Comparison of ENCODE assay signal across 22 cellular contexts in the genomic region with DNA sequence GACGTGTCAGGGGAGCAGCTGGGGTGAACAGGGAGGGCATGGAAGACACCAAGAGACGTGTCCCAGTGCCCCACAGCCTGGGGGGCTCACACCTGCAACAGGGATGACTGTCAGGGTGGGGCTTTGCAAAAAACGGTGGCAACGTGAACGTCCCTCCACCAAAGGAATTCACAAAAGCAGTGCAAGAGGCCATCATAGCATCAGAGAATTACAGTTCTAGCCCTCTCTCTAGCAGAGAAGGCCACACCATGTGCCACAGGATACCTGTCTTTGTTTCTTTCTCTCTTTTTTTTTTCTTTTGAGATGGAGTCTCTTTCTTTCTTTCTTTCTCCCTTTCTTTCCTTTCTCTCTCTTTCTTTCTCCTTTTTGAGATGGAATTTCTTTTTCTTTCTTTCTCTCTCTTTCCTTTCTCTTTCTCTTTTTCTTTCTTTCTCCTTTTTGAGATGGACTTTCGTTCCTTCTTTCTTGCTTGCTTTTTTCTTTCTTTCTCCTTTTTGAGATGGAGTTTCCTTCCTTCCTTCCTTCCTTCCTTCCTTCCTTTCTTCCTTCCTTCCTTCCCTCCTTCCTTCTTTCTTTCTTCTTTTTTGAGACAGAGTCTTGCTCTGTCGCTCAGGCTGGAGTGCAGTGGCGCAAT.
"Had no signal": no experiment of that assay in that cellular context is flagged by ENCODE, and none has a peak within 500 bp of the region (broad histone marks: within the 10 kb centered on the region; RNA-seq: fewer than 3 reads in every experiment).

No MANE protein-coding gene starts in this region.

- H3K27ac Mint-ChIP-seq: activated CD4-positive, alpha-beta memory T cell treated with anti-CD3 and anti-CD28 coated beads, Interleukin-2, amount 10 ng/mL, durations not matched to agents 7 days and 5 days; activated naive CD8-positive, alpha-beta T cell treated with anti-CD3 and anti-CD28 coated beads for 36 hours; activated T-helper 1 cell treated with anti-CD3 and anti-CD28 coated beads, Interleukin-12 subunit alpha, Interleukin-12 subunit beta, Interleukin-2, Interleukin-4 antibody, amounts not matched to agents 30 ng/mL and 10 ng/mL and 1 ng/mL, durations not matched to agents 14 hours and 24 hours and 36 hours; memory B cell; nephron progenitor cell had no signal

- H3K27ac ChIP-seq: foreskin keratinocyte, sigmoid colon, testis, vagina had no signal

- FAIRE-seq: astrocyte had no signal

- H3K9me3 Mint-ChIP-seq: activated CD4-positive, alpha-beta memory T cell treated with anti-CD3 and anti-CD28 coated beads, Interleukin-2, amount 10 ng/mL, durations not matched to agents 7 days and 5 days; activated naive CD8-positive, alpha-beta T cell treated with anti-CD3 and anti-CD28 coated beads for 36 hours; activated T-helper 1 cell treated with anti-CD3 and anti-CD28 coated beads, Interleukin-12 subunit alpha, Interleukin-12 subunit beta, Interleukin-2, Interleukin-4 antibody, amounts not matched to agents 30 ng/mL and 10 ng/mL and 1 ng/mL, durations not matched to agents 14 hours and 24 hours and 36 hours; memory B cell had no signal

- H3K36me3 Mint-ChIP-seq: activated naive CD8-positive, alpha-beta T cell treated with anti-CD3 and anti-CD28 coated beads for 36 hours; memory B cell had no signal

- H3K4me1 ChIP-seq: foreskin keratinocyte, testis, vagina had no signal

- H3K4me1 Mint-ChIP-seq: memory B cell had no signal

- ATAC-seq: foreskin keratinocyte, left ventricle myocardium superior, mucosa of descending colon had no signal

- DNase-seq: activated CD4-positive, alpha-beta memory T cell treated with anti-CD3 and anti-CD28 coated beads, Interleukin-2, amount 10 ng/mL, durations not matched to agents 7 days and 5 days; activated CD4-positive, alpha-beta T cell treated with anti-CD3 and anti-CD28 coated beads for 48 hours; activated CD4-positive, CD25-positive, alpha-beta regulatory T cell; activated naive CD8-positive, alpha-beta T cell treated with anti-CD3 and anti-CD28 coated beads for 36 hours; central memory CD4-positive, alpha-beta T cell; dermis blood vessel endothelial cell; effector CD8-positive, alpha-beta T cell; foreskin keratinocyte; glutamatergic neuron; hypothalamus; left ventricle myocardium superior; mucosa of descending colon; nephron progenitor cell; stimulated activated CD4-positive, alpha-beta T cell treated with anti-CD3 and anti-CD28 coated beads, Interleukin-2, amount 100 ng/mL, for 48 hours; stimulated activated naive CD4-positive, alpha-beta T cell; T1000; testis had no signal

- H3K27me3 ChIP-seq: sigmoid colon, testis, vagina had no signal

- H3K4me3 Mint-ChIP-seq: activated CD4-positive, alpha-beta memory T cell treated with anti-CD3 and anti-CD28 coated beads, Interleukin-2, amount 10 ng/mL, durations not matched to agents 7 days and 5 days; activated naive CD8-positive, alpha-beta T cell treated with anti-CD3 and anti-CD28 coated beads for 36 hours; activated T-helper 1 cell treated with anti-CD3 and anti-CD28 coated beads, Interleukin-12 subunit alpha, Interleukin-12 subunit beta, Interleukin-2, Interleukin-4 antibody, amounts not matched to agents 30 ng/mL and 10 ng/mL and 1 ng/mL, durations not matched to agents 14 hours and 24 hours and 36 hours; memory B cell; nephron progenitor cell had no signal

- H3K9me3 ChIP-seq: mucosa of descending colon, sigmoid colon, testis, vagina had no signal

- H3K4me3 ChIP-seq: mucosa of descending colon, sigmoid colon, testis, vagina had no signal

- H3K36me3 ChIP-seq: sigmoid colon, vagina had no signal
